ENCODE assay signal across 23 cellular contexts in genomic region chr5:171264842-171265241, GRCh38. TPM values are rescaled to one million over a fixed set of nuclear protein-coding genes. Genes with fewer than 3 reads are reported as not detected.
DNase-seq lines count a peak whose midpoint lies in the region; ATAC-seq, FAIRE-seq and TF ChIP-seq lines count a peak whose summit lies in the region.
"Had no signal": no experiment of that assay in that cellular context is flagged by ENCODE, and none has a peak within 500 bp of the region (broad histone marks: within the 10 kb centered on the region; RNA-seq: fewer than 3 reads in every experiment).

No MANE protein-coding gene starts in this region.

- FAIRE-seq in small intestine (lab: Jason Lieb, UNC) = no peak
- FAIRE-seq: GM12891 had no signal

- peak overlapping the region; percentile 52 for H3K4me3 Mint-ChIP-seq in activated naive CD8-positive, alpha-beta T cell treated with anti-CD3 and anti-CD28 coated beads, Interleukin-2, amount 10 ng/mL, durations not matched to agents 7 days and 5 days
- no peak overlapping the region for H3K4me3 Mint-ChIP-seq in activated naive CD8-positive, alpha-beta T cell treated with anti-CD3 and anti-CD28 coated beads, Interleukin-2, amount 50 U/mL, for 24 hours
- peak overlapping the region in 1 of 2 donors; percentile 59 for H3K4me3 Mint-ChIP-seq in effector memory CD8-positive, alpha-beta T cell
- H3K4me3 Mint-ChIP-seq: CD4-positive, alpha-beta T cell; GM23338 had no signal

- no peaks in the 10 kb centered on the region for H3K36me3 ChIP-seq in Loucy (ENCODE audit: insufficient read depth, low read length)
- H3K36me3 ChIP-seq in small intestine (ENCODE audit: control insufficient read depth in 2 of 2, insufficient read depth in 2 of 2, low read length in 2 of 2) = no peaks in the 10 kb centered on the region
- no peaks in the 10 kb centered on the region for H3K36me3 ChIP-seq in vagina
- H3K36me3 ChIP-seq: BLaER1, MG63 had no signal

- H2AFZ ChIP-seq in Loucy (ENCODE audit: low read length) = no peak overlapping the region
- H2AFZ ChIP-seq: GM23338 had no signal

- peaks cover 20% of the 10 kb centered on the region for H3K4me1 ChIP-seq in Loucy (ENCODE audit: insufficient read depth, low read length, poor library complexity, severe bottlenecking)
- H3K4me1 ChIP-seq in small intestine (ENCODE audit: control insufficient read depth in 2 of 2, insufficient read depth in 1 of 2, low read depth in 1 of 2, low read length in 1 of 2) = no peaks in the 10 kb centered on the region
- no peaks in the 10 kb centered on the region for H3K4me1 ChIP-seq in vagina

- H3K4me1 Mint-ChIP-seq in activated naive CD8-positive, alpha-beta T cell treated with anti-CD3 and anti-CD28 coated beads, Interleukin-2, amount 10 ng/mL, durations not matched to agents 7 days and 5 days = peaks cover 19% of the 10 kb centered on the region
- H3K4me1 Mint-ChIP-seq in activated naive CD8-positive, alpha-beta T cell treated with anti-CD3 and anti-CD28 coated beads, Interleukin-2, amount 50 U/mL, for 24 hours = peaks cover 10% of the 10 kb centered on the region
- peaks cover 12 to 13% of the 10 kb centered on the region in 2 donors for H3K4me1 Mint-ChIP-seq in effector memory CD8-positive, alpha-beta T cell (ENCODE audit: low read depth in 2 of 2)
- H3K4me1 Mint-ChIP-seq: GM23338 had no signal

- no peak for TF ChIP-seq POLR2A in vagina (IDR thresholded peaks at IDR 0.05)

- H4K20me1 ChIP-seq in Loucy (ENCODE audit: insufficient read depth, low read length, poor library complexity, severe bottlenecking) = no peaks in the 10 kb centered on the region
- H4K20me1 ChIP-seq: BLaER1 had no signal

- peak overlapping the region; percentile 23 for H3K4me2 ChIP-seq in Loucy (ENCODE audit: low read depth, low read length, poor library complexity, severe bottlenecking)
- H3K4me2 ChIP-seq: BLaER1, GM23338 had no signal

- H3K79me2 ChIP-seq in Loucy (ENCODE audit: insufficient read depth, low read length) = no peaks in the 10 kb centered on the region

- H3K36me3 Mint-ChIP-seq in activated naive CD8-positive, alpha-beta T cell treated with anti-CD3 and anti-CD28 coated beads, Interleukin-2, amount 10 ng/mL, durations not matched to agents 7 days and 5 days = peaks cover 2% of the 10 kb centered on the region
- H3K36me3 Mint-ChIP-seq in activated naive CD8-positive, alpha-beta T cell treated with anti-CD3 and anti-CD28 coated beads, Interleukin-2, amount 50 U/mL, for 24 hours (ENCODE audit: low read depth) = no peaks in the 10 kb centered on the region
- H3K36me3 Mint-ChIP-seq in effector memory CD8-positive, alpha-beta T cell (ENCODE audit: insufficient read depth) = peaks cover 2% of the 10 kb centered on the region

- peaks cover 7% of the 10 kb centered on the region for H3K27me3 Mint-ChIP-seq in activated naive CD8-positive, alpha-beta T cell treated with anti-CD3 and anti-CD28 coated beads, Interleukin-2, amount 10 ng/mL, durations not matched to agents 7 days and 5 days
- H3K27me3 Mint-ChIP-seq in activated naive CD8-positive, alpha-beta T cell treated with anti-CD3 and anti-CD28 coated beads, Interleukin-2, amount 50 U/mL, for 24 hours = no peaks in the 10 kb centered on the region
- no peaks in the 10 kb centered on the region for H3K27me3 Mint-ChIP-seq in effector memory CD8-positive, alpha-beta T cell
- H3K27me3 Mint-ChIP-seq: CD4-positive, alpha-beta T cell had no signal

- H3K4me3 ChIP-seq in Loucy (ENCODE audit: low read length, poor library complexity, severe bottlenecking) (no peak overlapping the region), small intestine (ENCODE audit: low read depth in 1 of 2, low read length in 2 of 2) (no peak overlapping the region), vagina (no peak overlapping the region)
- H3K4me3 ChIP-seq: BLaER1, GM23338, MG63, SK-N-MC had no signal

- intact Hi-C loops in vagina (cut with DNase I) = no loop called here

- no peaks in the 10 kb centered on the region for H3K9me2 ChIP-seq in Loucy (replicated peaks; ENCODE audit: low read depth, low read length)

- no peak for TF ChIP-seq CTCF in Loucy (conservative IDR thresholded peaks at IDR 0.05; ENCODE audit: low read length)
- TF ChIP-seq CTCF in vagina (IDR thresholded peaks at IDR 0.05) = no peak

- POLR2A ChIA-PET in activated naive CD8-positive, alpha-beta T cell treated with anti-CD3 and anti-CD28 coated beads, Interleukin-2, amount 10 ng/mL, durations not matched to agents 7 days and 5 days (lab: Charles Lee) = interaction anchor here (0.7 kb wide), 1 partner anchor 20 kb away, joined by 3 read pairs; no protein-coding TSS in a partner anchor

- no peak for DNase-seq in activated naive CD8-positive, alpha-beta T cell treated with anti-CD3 and anti-CD28 coated beads, Interleukin-2, amount 10 ng/mL, durations not matched to agents 7 days and 5 days
- DNase-seq in activated naive CD8-positive, alpha-beta T cell treated with anti-CD3 and anti-CD28 coated beads, Interleukin-2, amount 50 U/mL, for 24 hours = no peak
- DNase-seq in effector memory CD8-positive, alpha-beta T cell = no peak
- DNase-seq in small intestine = peak; percentile 20
- DNase-seq in vagina (ENCODE audit: extremely low spot score in 2 of 2) = no peak
- DNase-seq: CD4-positive, alpha-beta T cell; IMR-90; MG63; NCI-H1417; NCI-H187; NCI-H446; NCI-H526; PC-3; Right ventricle myocardium superior had no signal

- no peak overlapping the region for H3K27ac ChIP-seq in small intestine (ENCODE audit: low read depth in 1 of 2, low read length in 1 of 2)
- no peak overlapping the region for H3K27ac ChIP-seq in vagina
- H3K27ac ChIP-seq: BLaER1, SK-N-MC had no signal

- H3K27me3 ChIP-seq in Loucy (ENCODE audit: insufficient read depth, low read length, poor library complexity, severe bottlenecking) = no peaks in the 10 kb centered on the region
- H3K27me3 ChIP-seq in small intestine (ENCODE audit: control insufficient read depth in 2 of 2, insufficient read depth in 2 of 2, low read length in 2 of 2) = no peaks in the 10 kb centered on the region
- H3K27me3 ChIP-seq in vagina = no peaks in the 10 kb centered on the region
- H3K27me3 ChIP-seq: BLaER1, MG63 had no signal

- no peaks in the 10 kb centered on the region for H3K9me3 ChIP-seq in Loucy (ENCODE audit: insufficient read depth, low read depth, low read length)
- H3K9me3 ChIP-seq in small intestine (ENCODE audit: control insufficient read depth, low read depth) = no peaks in the 10 kb centered on the region
- H3K9me3 ChIP-seq in vagina = no peaks in the 10 kb centered on the region
- H3K9me3 ChIP-seq: BLaER1, MG63 had no signal

- peak; percentile 98 for ATAC-seq in activated naive CD8-positive, alpha-beta T cell treated with anti-CD3 and anti-CD28 coated beads, Interleukin-2, amount 10 ng/mL, durations not matched to agents 7 days and 5 days (ENCODE audit: low read depth)
- no peak for ATAC-seq in activated naive CD8-positive, alpha-beta T cell treated with anti-CD3 and anti-CD28 coated beads, Interleukin-2, amount 50 U/mL, for 24 hours
- ATAC-seq in effector memory CD8-positive, alpha-beta T cell (replicated peaks) = peak; percentile 64
- ATAC-seq in GM18519 (IDR thresholded peaks at IDR 0.05; ENCODE audit: low FRiP score, unreplicated experiment) (no peak), HG03521 (IDR thresholded peaks at IDR 0.05; ENCODE audit: unreplicated experiment) (no peak)
- ATAC-seq: GM23338, HCT116, PC-3 had no signal

- H3F3A ChIP-seq in Loucy (ENCODE audit: low read depth) = no peaks in the 10 kb centered on the region

- WGBS in small intestine, 3 donors = 67 to 83% (median 82%) methylated on average over 2 of the region's 2 CpGs

- no peak overlapping the region for H3K9ac ChIP-seq in Loucy (ENCODE audit: low read depth, low read length, poor library complexity, severe bottlenecking)
- H3K9ac ChIP-seq: BLaER1 had no signal

- peaks cover 2% of the 10 kb centered on the region for H3K9me3 Mint-ChIP-seq in activated naive CD8-positive, alpha-beta T cell treated with anti-CD3 and anti-CD28 coated beads, Interleukin-2, amount 10 ng/mL, durations not matched to agents 7 days and 5 days
- no peaks in the 10 kb centered on the region for H3K9me3 Mint-ChIP-seq in activated naive CD8-positive, alpha-beta T cell treated with anti-CD3 and anti-CD28 coated beads, Interleukin-2, amount 50 U/mL, for 24 hours
- H3K9me3 Mint-ChIP-seq in effector memory CD8-positive, alpha-beta T cell = no peaks in the 10 kb centered on the region
- H3K9me3 Mint-ChIP-seq: CD4-positive, alpha-beta T cell; GM23338 had no signal

- peak overlapping the region; percentile 77 for H3K27ac Mint-ChIP-seq in activated naive CD8-positive, alpha-beta T cell treated with anti-CD3 and anti-CD28 coated beads, Interleukin-2, amount 10 ng/mL, durations not matched to agents 7 days and 5 days
- H3K27ac Mint-ChIP-seq in activated naive CD8-positive, alpha-beta T cell treated with anti-CD3 and anti-CD28 coated beads, Interleukin-2, amount 50 U/mL, for 24 hours = no peak overlapping the region
- no peak overlapping the region for H3K27ac Mint-ChIP-seq in effector memory CD8-positive, alpha-beta T cell
- H3K27ac Mint-ChIP-seq: CD4-positive, alpha-beta T cell; GM23338 had no signal

RNA-seq across cellular contexts. Expression of gene TLX3, which starts 44.2 kb away (rescaled TPM):
- total RNA-seq in activated naive CD8-positive, alpha-beta T cell treated with anti-CD3 and anti-CD28 coated beads, Interleukin-2, amount 10 ng/mL, durations not matched to agents 7 days and 5 days = not detected
- polyA plus RNA-seq in small intestine = under 1 TPM in 1 of 3 donors, not detected in 2; 0.04 TPM
- total RNA-seq in vagina = not detected
- total RNA-seq: CD4-positive, alpha-beta T cell; G401; IMR-90; PC-3; Right ventricle myocardium superior had no signal
- polyA plus RNA-seq: GM23338, IMR-90 had no signal

Comparison
In these comparisons a context has a peak if more than half of its experiments do, and no peak if none do; other contexts are left out.
1. ATAC-seq: peak in activated naive CD8-positive, alpha-beta T cell treated with anti-CD3 and anti-CD28 coated beads, Interleukin-2, amount 10 ng/mL, durations not matched to agents 7 days and 5 days (single experiment) and effector memory CD8-positive, alpha-beta T cell (single experiment); none in activated naive CD8-positive, alpha-beta T cell treated with anti-CD3 and anti-CD28 coated beads, Interleukin-2, amount 50 U/mL, for 24 hours (single experiment), GM18519 (single experiment) and HG03521 (single experiment).